Comparison of ENCODE assay signal across 11 cellular contexts in the genomic region with DNA sequence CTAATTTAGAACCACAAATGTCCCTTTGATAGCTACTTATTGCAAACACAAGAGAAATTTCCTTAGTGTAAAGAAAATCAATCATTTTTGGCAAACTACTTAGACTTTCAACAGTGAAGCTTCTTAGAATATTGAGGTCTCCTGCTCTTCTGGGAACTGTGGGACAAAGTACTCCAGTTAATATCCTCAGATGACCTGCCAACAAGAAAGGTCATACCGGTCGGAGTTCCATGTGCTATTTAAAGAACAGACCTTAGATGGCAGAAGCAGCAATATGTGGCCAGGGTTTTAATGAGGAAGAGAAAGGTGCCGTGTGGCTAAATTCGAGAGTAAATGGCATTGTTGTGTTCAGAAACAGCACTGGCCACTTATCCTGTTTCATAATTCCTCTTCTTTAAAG.
DNase-seq lines count a peak whose midpoint lies in the region; ATAC-seq and TF ChIP-seq lines count a peak whose summit lies in the region.
"Had no signal": no experiment of that assay in that cellular context is flagged by ENCODE, and none has a peak within 500 bp of the region (broad histone marks: within the 10 kb centered on the region; RNA-seq: fewer than 3 reads in every experiment).

No MANE protein-coding gene starts in this region.

- intact Hi-C loops in heart left ventricle (cut with DNase I): no loop called here

- peak overlapping the region; percentile 32 for H3K4me3 Mint-ChIP-seq in stimulated activated naive CD8-positive, alpha-beta T cell treated with anti-CD3 and anti-CD28 coated beads, Interleukin-15, Interleukin-2, amounts not matched to agents 100 ng/mL and 50 ng/mL, for 24 hours
- H3K4me3 Mint-ChIP-seq in stimulated activated naive CD8-positive, alpha-beta T cell treated with anti-CD3 and anti-CD28 coated beads, Interleukin-15, amount 100 ng/mL, for 72 hours: peak overlapping the region in 1 of 2 donors; percentile 81
- peak overlapping the region in 1 of 3 donors; percentile 74 for H3K4me3 Mint-ChIP-seq in T-cell

- no peaks in the 10 kb centered on the region for H3K9me3 Mint-ChIP-seq in stimulated activated naive CD8-positive, alpha-beta T cell treated with anti-CD3 and anti-CD28 coated beads, Interleukin-15, Interleukin-2, amounts not matched to agents 100 ng/mL and 50 ng/mL, for 24 hours
- no peaks in the 10 kb centered on the region for H3K9me3 Mint-ChIP-seq in stimulated activated naive CD8-positive, alpha-beta T cell treated with anti-CD3 and anti-CD28 coated beads, Interleukin-15, amount 100 ng/mL, for 72 hours
- H3K9me3 Mint-ChIP-seq in T-cell: no peaks in the 10 kb centered on the region

- no peaks in the 10 kb centered on the region for H3K27me3 ChIP-seq in heart left ventricle

- no peak for TF ChIP-seq POLR2A in heart left ventricle (IDR thresholded peaks at IDR 0.05)

- CTCF ChIA-PET in T-cell (lab: Charles Lee): interaction anchor here in 1 of 2 donors (0.7 to 3.1 kb wide), 6 partner anchors 13 to 203 kb away, joined by 4 to 17 read pairs (median 10); no protein-coding TSS in a partner anchor

- peaks cover 21% of the 10 kb centered on the region for H3K36me3 Mint-ChIP-seq in stimulated activated naive CD8-positive, alpha-beta T cell treated with anti-CD3 and anti-CD28 coated beads, Interleukin-15, Interleukin-2, amounts not matched to agents 100 ng/mL and 50 ng/mL, for 24 hours (ENCODE audit: low read depth)
- peaks cover 20% of the 10 kb centered on the region for H3K36me3 Mint-ChIP-seq in T-cell

- no peak for TF ChIP-seq CTCF in heart left ventricle (IDR thresholded peaks at IDR 0.05)

- H3K27ac ChIP-seq in heart left ventricle (peak overlapping the region in 2 of 12 donors; percentile 56 to 68), substantia nigra (ENCODE audit: low read depth, low read length, poor library complexity, severe bottlenecking) (no peak overlapping the region)

- peaks cover 0 to 53% (median 10%) of the 10 kb centered on the region in 12 donors for H3K4me1 ChIP-seq in heart left ventricle

- no peak for DNase-seq in stimulated activated naive CD8-positive, alpha-beta T cell treated with anti-CD3 and anti-CD28 coated beads, Interleukin-15, amount 100 ng/mL, for 72 hours
- no peak for DNase-seq in T-cell
- no peak for DNase-seq in heart left ventricle
- DNase-seq in iPS-NIHi7 (ENCODE audit: extremely low spot score): no peak
- no peak for DNase-seq in substantia nigra (lab: John Stamatoyannopoulos, UW)
- DNase-seq in iPS-NIHi11 (ENCODE audit: low spot score): no peak
- no peak for DNase-seq in globus pallidus (ENCODE audit: low spot score)
- DNase-seq: cortex of kidney, NCI-H1694, retina had no signal

- no peaks in the 10 kb centered on the region for H3K9me3 ChIP-seq in heart left ventricle

- no peak overlapping the region for H3K4me3 ChIP-seq in heart left ventricle

- H3K4me1 Mint-ChIP-seq in stimulated activated naive CD8-positive, alpha-beta T cell treated with anti-CD3 and anti-CD28 coated beads, Interleukin-15, Interleukin-2, amounts not matched to agents 100 ng/mL and 50 ng/mL, for 24 hours (ENCODE audit: low read depth): peaks cover 86% of the 10 kb centered on the region
- peaks cover 83% of the 10 kb centered on the region for H3K4me1 Mint-ChIP-seq in stimulated activated naive CD8-positive, alpha-beta T cell treated with anti-CD3 and anti-CD28 coated beads, Interleukin-15, amount 100 ng/mL, for 72 hours
- peaks cover 80 to 86% (median 86%) of the 10 kb centered on the region in 3 donors for H3K4me1 Mint-ChIP-seq in T-cell

- 18 to 20% (median 19%) methylated on average over 4 of the region's 4 CpGs for WGBS in heart left ventricle, 4 donors

- H3K27me3 Mint-ChIP-seq in stimulated activated naive CD8-positive, alpha-beta T cell treated with anti-CD3 and anti-CD28 coated beads, Interleukin-15, Interleukin-2, amounts not matched to agents 100 ng/mL and 50 ng/mL, for 24 hours: no peaks in the 10 kb centered on the region
- H3K27me3 Mint-ChIP-seq in stimulated activated naive CD8-positive, alpha-beta T cell treated with anti-CD3 and anti-CD28 coated beads, Interleukin-15, amount 100 ng/mL, for 72 hours: no peaks in the 10 kb centered on the region
- no peaks in the 10 kb centered on the region for H3K27me3 Mint-ChIP-seq in T-cell

- POLR2A ChIA-PET in T-cell (lab: Charles Lee): interaction anchor here in 1 of 2 donors (0.6 kb wide), 1 partner anchor 170 kb away, joined by 5 read pairs; no protein-coding TSS in a partner anchor

- H3K27ac Mint-ChIP-seq in stimulated activated naive CD8-positive, alpha-beta T cell treated with anti-CD3 and anti-CD28 coated beads, Interleukin-15, Interleukin-2, amounts not matched to agents 100 ng/mL and 50 ng/mL, for 24 hours: peak overlapping the region; percentile 92
- peak overlapping the region in 1 of 2 donors; percentile 86 for H3K27ac Mint-ChIP-seq in stimulated activated naive CD8-positive, alpha-beta T cell treated with anti-CD3 and anti-CD28 coated beads, Interleukin-15, amount 100 ng/mL, for 72 hours
- H3K27ac Mint-ChIP-seq in T-cell: peak overlapping the region; percentile 91 to 99

- H3K36me3 ChIP-seq in heart left ventricle: no peaks in the 10 kb centered on the region

- ATAC-seq in stimulated activated naive CD8-positive, alpha-beta T cell treated with anti-CD3 and anti-CD28 coated beads, Interleukin-15, amount 100 ng/mL, for 72 hours: no peak
- ATAC-seq in T-cell (replicated peaks in 1 of 4) (no peak), heart left ventricle (peak; percentile 64 to 92 (median 88))

Comparison
In these comparisons a context has a peak if more than half of its experiments do, and no peak if none do; other contexts are left out.
1. ATAC-seq: peak in heart left ventricle (4 of 4); none in stimulated activated naive CD8-positive, alpha-beta T cell treated with anti-CD3 and anti-CD28 coated beads, Interleukin-15, amount 100 ng/mL, for 72 hours (single experiment) and T-cell (0 of 4).